Comparison of ENCODE assay signal across 16 cellular contexts in the genomic region with DNA sequence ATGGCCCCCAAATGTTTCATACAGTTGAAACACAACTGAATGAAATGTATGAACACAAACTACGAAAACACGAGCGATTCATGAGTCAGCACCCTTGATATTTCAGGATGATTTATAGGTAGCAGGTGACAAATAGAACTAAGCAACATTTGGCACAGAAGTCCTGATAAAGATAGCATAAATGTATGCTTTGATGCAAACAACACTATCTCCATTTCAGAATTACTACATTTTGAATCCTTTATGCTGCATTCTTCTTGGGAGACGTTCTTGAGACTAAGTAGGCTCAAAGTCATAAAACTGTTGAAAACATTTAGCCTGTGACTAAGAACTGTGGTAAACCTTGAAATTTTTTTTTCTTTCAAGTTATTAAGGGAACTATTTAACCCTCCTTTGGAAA.
DNase-seq lines count a peak whose midpoint lies in the region; ATAC-seq, FAIRE-seq and TF ChIP-seq lines count a peak whose summit lies in the region.
"Had no signal": no experiment of that assay in that cellular context is flagged by ENCODE, and none has a peak within 500 bp of the region (broad histone marks: within the 10 kb centered on the region; RNA-seq: fewer than 3 reads in every experiment).

No MANE protein-coding gene starts in this region.

- peak; percentile 58 for FAIRE-seq in endometrium (lab: Jason Lieb, UNC)
- FAIRE-seq: bronchial epithelial cell had no signal

- H3K4ac ChIP-seq in IMR-90 (ENCODE audit: low read depth, low read length), result no peak overlapping the region

- no peak for TF ChIP-seq POLR2A in IMR-90 (IDR thresholded peaks at IDR 0.05; ENCODE audit: low read depth, low read length)

- peak; percentile 71 for DNase-seq in AG10803 (ENCODE audit: low read depth)
- DNase-seq in IMR-90, result peak; percentile 59
- no peak for DNase-seq in left colon
- no peak for DNase-seq in occipital lobe (lab: John Stamatoyannopoulos, UW)
- DNase-seq in RKO (ENCODE audit: low spot score), result no peak
- DNase-seq: activated CD4-positive, alpha-beta T cell treated with anti-CD3 and anti-CD28 coated beads for 1 hour; activated naive CD4-positive, alpha-beta T cell; H9; left ventricle myocardium superior; MM.1S; NCI-H2029; NCI-H510A had no signal

- no peak overlapping the region for H4K8ac ChIP-seq in IMR-90 (ENCODE audit: low read depth in 2 of 2, low read length in 2 of 2)

- no peak overlapping the region for H2BK120ac ChIP-seq in IMR-90 (ENCODE audit: low read depth, low read length)

- POLR2A ChIA-PET in IMR-90 (lab: Charles Lee; ENCODE audit: unreplicated experiment), result no interaction called here

- H3K4me3 ChIP-seq in AG10803 (ENCODE audit: low read length) (no peak overlapping the region), IMR-90 (ENCODE audit: insufficient read depth, low read depth, low read length) (no peak overlapping the region), rectal smooth muscle tissue (ENCODE audit: low read length) (no peak overlapping the region)

- H3K56ac ChIP-seq in IMR-90 (ENCODE audit: extremely low read depth, insufficient read depth, low read length), result no peak overlapping the region

- H2AFZ ChIP-seq in IMR-90 (replicated peaks; ENCODE audit: low read length, poor library complexity), result no peak overlapping the region

- H3K4me2 ChIP-seq in IMR-90 (ENCODE audit: low read depth, low read length), result peak overlapping the region; percentile 20; the same call in 1 of the 2 replicates

- CTCF ChIA-PET in IMR-90 (lab: Yijun Ruan, JAX), result no interaction called here

- dilution Hi-C loops in IMR-90 (cut with HindIII; ENCODE audit: low sequenced_read_pairs, unreplicated experiment), result no loop called here

- H3K27ac ChIP-seq in IMR-90 (ENCODE audit: insufficient read depth, low read length), result no peak overlapping the region
- peak overlapping the region; percentile 18 for H3K27ac ChIP-seq in rectal smooth muscle tissue (ENCODE audit: low read depth, low read length)

- H3K23ac ChIP-seq in IMR-90 (ENCODE audit: low read depth, low read length), result no peak overlapping the region

- H3K9me3 ChIP-seq in IMR-90 (ENCODE audit: control insufficient read depth, insufficient read depth, low read length), result no peaks in the 10 kb centered on the region

- H4K20me1 ChIP-seq in IMR-90 (ENCODE audit: insufficient read depth, low read length), result no peaks in the 10 kb centered on the region

- H3K18ac ChIP-seq in IMR-90 (ENCODE audit: low read depth, low read length), result no peak overlapping the region

- in situ Hi-C loops in IMR-90 (cut with MboI; ENCODE audit: low sequenced_read_pairs), result no loop called here

- H2BK20ac ChIP-seq in IMR-90 (ENCODE audit: low read depth, low read length), result no peak overlapping the region

- intact Hi-C loops in IMR-90 (cut with micrococcal nuclease), result no loop called here
- intact Hi-C loops in left colon (cut with DNase I, micrococcal nuclease), result no loop called here

- H3K14ac ChIP-seq in IMR-90 (replicated peaks; ENCODE audit: low read depth, low read length), result no peak overlapping the region

- H2BK5ac ChIP-seq in IMR-90 (ENCODE audit: low read depth, low read length, poor library complexity, severe bottlenecking), result no peak overlapping the region

- WGBS in IMR-90 (ENCODE audit: extremely low coverage in 2 of 2, insufficient read length in 1 of 2), 2 experiments, result no CpG with 5 or more reads among the region's 4 CpGs

- no TSS peak for BruUV-seq in IMR-90 (replicated peaks; lab: Mats Ljungman, UMichigan)

- no peak overlapping the region for H2BK15ac ChIP-seq in IMR-90 (ENCODE audit: low read depth, low read length)

- no peaks in the 10 kb centered on the region for H3K36me3 ChIP-seq in IMR-90 (ENCODE audit: control insufficient read depth, insufficient read depth, low read length)
- H3K36me3 ChIP-seq in rectal smooth muscle tissue (ENCODE audit: control insufficient read depth, insufficient read depth, low read length), result no peaks in the 10 kb centered on the region

- H4K5ac ChIP-seq in IMR-90 (ENCODE audit: low read depth, low read length), result no peak overlapping the region

- H3K27me3 ChIP-seq in IMR-90 (ENCODE audit: control insufficient read depth, insufficient read depth, low read length), result no peaks in the 10 kb centered on the region
- H3K27me3 ChIP-seq in rectal smooth muscle tissue (ENCODE audit: control insufficient read depth, insufficient read depth, low read length), result no peaks in the 10 kb centered on the region

- TF ChIP-seq CTCF in AG10803 (conservative IDR thresholded peaks at IDR 0.05; ENCODE audit: low read length) (no peak), IMR-90 (conservative IDR thresholded peaks at IDR 0.05; ENCODE audit: low read depth, low read length) (no peak)

- H2AK9ac ChIP-seq in IMR-90 (replicated peaks; ENCODE audit: low read depth, low read length, poor library complexity), result no peak overlapping the region

- no peak for TF ChIP-seq RAD21 in IMR-90 (IDR thresholded peaks at IDR 0.05; ENCODE audit: low read length)

- no peak overlapping the region for H4K91ac ChIP-seq in IMR-90 (ENCODE audit: insufficient read depth, low read depth, low read length)

- H3K9ac ChIP-seq in IMR-90 (ENCODE audit: low read depth, low read length), result no peak overlapping the region
- no peak overlapping the region for H3K9ac ChIP-seq in rectal smooth muscle tissue (ENCODE audit: low read length)

- H3K79me1 ChIP-seq in IMR-90 (ENCODE audit: low read depth in 1 of 2, low read length in 2 of 2), result no peaks in the 10 kb centered on the region

- H2AK5ac ChIP-seq in IMR-90 (ENCODE audit: low read depth, low read length), result no peak overlapping the region

- peaks cover 7% of the 10 kb centered on the region for H3K4me1 ChIP-seq in IMR-90 (ENCODE audit: control insufficient read depth, insufficient read depth, low read length)
- H3K4me1 ChIP-seq in rectal smooth muscle tissue (ENCODE audit: control insufficient read depth, insufficient read depth, low read length), result peaks cover under 1% of the 10 kb centered on the region

- ATAC-seq in IMR-90 (ENCODE audit: low read depth) (peak; percentile 56), HG02938 (IDR thresholded peaks at IDR 0.05; ENCODE audit: unreplicated experiment) (no peak), left colon (no peak)
- ATAC-seq: left ventricle myocardium superior had no signal

- 0 out of 2 replicates have a peak, but pooled peaks cover 4% of the 10 kb centered on the region for H3K9me1 ChIP-seq in IMR-90 (ENCODE audit: insufficient read depth, low read length)

TF ChIP-seq in IMR-90, 13 proteins besides CTCF, POLR2A, EP300 and RAD21:
- TF ChIP-seq CHD1 (IDR thresholded peaks at IDR 0.05; ENCODE audit: low read depth, low read length), result no peak
- no peak for TF ChIP-seq SMC3 (IDR thresholded peaks at IDR 0.05; ENCODE audit: low read depth, low read length)

Comparison
In these comparisons a context has a peak if more than half of its experiments do, and no peak if none do; other contexts are left out.
1. DNase-seq: peak in AG10803 (single experiment) and IMR-90 (single experiment); none in left colon (0 of 2), occipital lobe (single experiment) and RKO (single experiment).